ENCODE assay signal across 9 cellular contexts in the genomic region with DNA sequence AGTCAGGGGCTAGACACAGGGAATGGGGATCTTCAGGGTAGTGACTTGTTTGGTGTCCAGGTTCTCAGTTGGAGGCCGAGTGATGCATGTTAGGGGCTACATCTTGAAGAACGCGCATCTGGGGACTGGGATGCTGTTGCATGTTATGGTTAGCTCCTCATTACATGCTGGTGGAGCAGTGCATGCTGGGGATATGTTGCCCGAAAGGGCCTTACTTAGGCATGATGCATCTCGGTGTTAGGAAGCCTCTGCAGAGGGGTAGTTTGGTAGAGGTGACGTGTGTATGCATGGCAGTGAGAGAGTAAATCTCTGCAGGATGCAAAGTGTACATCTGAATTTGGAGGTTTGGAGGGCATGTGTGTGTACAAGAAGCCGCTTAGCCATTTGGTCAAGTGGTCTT. TPM values are rescaled to one million over a fixed set of nuclear protein-coding genes. Genes with fewer than 3 reads are reported as not detected.
A peak's percentile ranks its signal among the peaks of the same experiment; 100 is the strongest.
DNase-seq lines count a peak whose midpoint lies in the region; ATAC-seq and TF ChIP-seq lines count a peak whose summit lies in the region.
"Had no signal": no experiment of that assay in that cellular context is flagged by ENCODE, and none has a peak within 500 bp of the region (broad histone marks: within the 10 kb centered on the region; RNA-seq: fewer than 3 reads in every experiment).

No MANE protein-coding gene starts in this region.

- peaks cover 19% of the 10 kb centered on the region for H3K4me1 ChIP-seq in BE2C
- H3K4me1 ChIP-seq in naive thymus-derived CD4-positive, alpha-beta T cell (ENCODE audit: control insufficient read depth in 2 of 2, insufficient read depth in 2 of 2, low read length in 2 of 2), result peaks cover 0 to 17% of the 10 kb centered on the region in 2 donors

- H3K4me3 Mint-ChIP-seq in naive thymus-derived CD4-positive, alpha-beta T cell, result peak overlapping the region in 9 of 10 donors; percentile 62 to 91 (median 81)

- H3K36me3 ChIP-seq in BE2C, result peaks cover 64% of the 10 kb centered on the region
- H3K36me3 ChIP-seq in naive thymus-derived CD4-positive, alpha-beta T cell (ENCODE audit: control insufficient read depth in 2 of 3, insufficient read depth in 3 of 3, low read length in 3 of 3), result peaks cover 8 to 45% (median 21%) of the 10 kb centered on the region in 3 experiments

- peaks cover 21 to 39% (median 32%) of the 10 kb centered on the region in 7 donors for H3K4me1 Mint-ChIP-seq in naive thymus-derived CD4-positive, alpha-beta T cell

- no peak for TF ChIP-seq CTCF in BE2C (IDR thresholded peaks at IDR 0.05; ENCODE audit: low read depth, low read length)
- no peak for TF ChIP-seq CTCF in LNCaP clone FGC (IDR thresholded peaks at IDR 0.05; ENCODE audit: control insufficient read depth, extremely low read depth, insufficient read depth)

- H3K27ac ChIP-seq in caudate nucleus (ENCODE audit: low read depth, low read length), result peak overlapping the region; percentile 85
- peak overlapping the region; percentile 93 for H3K27ac ChIP-seq in naive thymus-derived CD4-positive, alpha-beta T cell (ENCODE audit: low read depth, low read length)

- CTCF ChIA-PET in naive thymus-derived CD4-positive, alpha-beta T cell (lab: Charles Lee), result no interaction called here

- no peak for ATAC-seq in naive thymus-derived CD4-positive, alpha-beta T cell
- no peak for ATAC-seq in HG02840 (IDR thresholded peaks at IDR 0.05; ENCODE audit: low FRiP score, unreplicated experiment)
- no peak for ATAC-seq in HG03460 (IDR thresholded peaks at IDR 0.05; ENCODE audit: unreplicated experiment)

- no peaks in the 10 kb centered on the region for H3K27me3 Mint-ChIP-seq in naive thymus-derived CD4-positive, alpha-beta T cell

- peaks cover 10 to 20% (median 12%) of the 10 kb centered on the region in 5 donors for H3K36me3 Mint-ChIP-seq in naive thymus-derived CD4-positive, alpha-beta T cell

- peak overlapping the region; percentile 92 for H3K4me3 ChIP-seq in BE2C (ENCODE audit: low read depth, low read length)
- H3K4me3 ChIP-seq in LNCaP clone FGC (ENCODE audit: low read depth, low read length), result peak overlapping the region; percentile 98
- H3K4me3 ChIP-seq in naive thymus-derived CD4-positive, alpha-beta T cell (ENCODE audit: low read length), result no peak overlapping the region

- POLR2A ChIA-PET in naive thymus-derived CD4-positive, alpha-beta T cell (lab: Charles Lee), result no interaction called here

- peak overlapping the region; percentile 68 to 95 (median 86) for H3K27ac Mint-ChIP-seq in naive thymus-derived CD4-positive, alpha-beta T cell

- DNase-seq in BE2C (no peak), LNCaP clone FGC (ENCODE audit: low read depth) (no peak), caudate nucleus (lab: John Stamatoyannopoulos, UW) (peak in 1 of 61 donors; percentile 14), pons (ENCODE audit: low spot score) (no peak), DMS 273 treated with DMSO at 0.1 percent for 48 hours (lab: John Stamatoyannopoulos, UW) (no peak)
- DNase-seq in naive thymus-derived CD4-positive, alpha-beta T cell, result no peak

- no peaks in the 10 kb centered on the region for H3K27me3 ChIP-seq in BE2C
- no peaks in the 10 kb centered on the region for H3K27me3 ChIP-seq in naive thymus-derived CD4-positive, alpha-beta T cell (ENCODE audit: control insufficient read depth in 2 of 2, insufficient read depth in 2 of 2, low read length in 2 of 2)

- H3K9me3 ChIP-seq in BE2C, result no peaks in the 10 kb centered on the region
- H3K9me3 ChIP-seq in naive thymus-derived CD4-positive, alpha-beta T cell (ENCODE audit: control insufficient read depth in 2 of 3, low read length in 3 of 3), result no peaks in the 10 kb centered on the region

- no peaks in the 10 kb centered on the region for H3K9me3 Mint-ChIP-seq in naive thymus-derived CD4-positive, alpha-beta T cell

- intact Hi-C loops in naive thymus-derived CD4-positive, alpha-beta T cell (cut with micrococcal nuclease), result no loop called here

RNA-seq across cellular contexts. Expression of gene EIF4G1, which starts 2.4 kb away (rescaled TPM):
- polyA plus RNA-seq in BE2C (2012; ENCODE audit: insufficient read depth, insufficient read length, low read depth), result 549 TPM
- 100 to 1,000 TPM; 200 to 341 (median 256) TPM for total RNA-seq in naive thymus-derived CD4-positive, alpha-beta T cell
- 10 to 100 TPM; 19.1 to 59.1 TPM for polyA plus RNA-seq in naive thymus-derived CD4-positive, alpha-beta T cell

RNA-seq across cellular contexts. Expression of gene PSMD2, which starts 17.8 kb away (rescaled TPM):
- polyA plus RNA-seq in BE2C (2012; ENCODE audit: insufficient read depth, insufficient read length, low read depth), result 356 TPM
- 100 to 1,000 TPM; 139 to 204 (median 149) TPM for total RNA-seq in naive thymus-derived CD4-positive, alpha-beta T cell
- 100 to 1,000 TPM; 181 to 200 TPM for polyA plus RNA-seq in naive thymus-derived CD4-positive, alpha-beta T cell

RNA-seq across cellular contexts. Expression of gene FAM131A, which starts 20.6 kb away (rescaled TPM):
- 36.2 TPM for polyA plus RNA-seq in BE2C (2012; ENCODE audit: insufficient read depth, insufficient read length, low read depth)
- 10 to 100 TPM in 3 of 5 experiments, 1 to 10 TPM in 2; 5.7 to 13.4 (median 10.3) TPM for total RNA-seq in naive thymus-derived CD4-positive, alpha-beta T cell
- polyA plus RNA-seq in naive thymus-derived CD4-positive, alpha-beta T cell, result 1 to 10 TPM; 2.2 to 2.5 TPM

RNA-seq across cellular contexts. Expression of gene ECE2, which starts 41.0 kb away (rescaled TPM):
- 2.0 TPM for polyA plus RNA-seq in BE2C (2012; ENCODE audit: insufficient read depth, insufficient read length, low read depth)
- total RNA-seq in naive thymus-derived CD4-positive, alpha-beta T cell, result not detected
- polyA plus RNA-seq in naive thymus-derived CD4-positive, alpha-beta T cell, result not detected
- total RNA-seq: lung microvascular endothelial cell had no signal

RNA-seq across cellular contexts. Expression of gene CLCN2, which starts 44.6 kb away (rescaled TPM):
- polyA plus RNA-seq in BE2C (2012; ENCODE audit: insufficient read depth, insufficient read length, low read depth), result 12.2 TPM
- 1 to 10 TPM; 3.5 to 6.0 (median 5.0) TPM for total RNA-seq in naive thymus-derived CD4-positive, alpha-beta T cell
- polyA plus RNA-seq in naive thymus-derived CD4-positive, alpha-beta T cell, result 1 to 10 TPM in 1 of 2 donors, under 1 TPM in 1; 0.91 to 1.1 TPM
